9 cellular contexts compared by ENCODE assay signal in the genomic region with DNA sequence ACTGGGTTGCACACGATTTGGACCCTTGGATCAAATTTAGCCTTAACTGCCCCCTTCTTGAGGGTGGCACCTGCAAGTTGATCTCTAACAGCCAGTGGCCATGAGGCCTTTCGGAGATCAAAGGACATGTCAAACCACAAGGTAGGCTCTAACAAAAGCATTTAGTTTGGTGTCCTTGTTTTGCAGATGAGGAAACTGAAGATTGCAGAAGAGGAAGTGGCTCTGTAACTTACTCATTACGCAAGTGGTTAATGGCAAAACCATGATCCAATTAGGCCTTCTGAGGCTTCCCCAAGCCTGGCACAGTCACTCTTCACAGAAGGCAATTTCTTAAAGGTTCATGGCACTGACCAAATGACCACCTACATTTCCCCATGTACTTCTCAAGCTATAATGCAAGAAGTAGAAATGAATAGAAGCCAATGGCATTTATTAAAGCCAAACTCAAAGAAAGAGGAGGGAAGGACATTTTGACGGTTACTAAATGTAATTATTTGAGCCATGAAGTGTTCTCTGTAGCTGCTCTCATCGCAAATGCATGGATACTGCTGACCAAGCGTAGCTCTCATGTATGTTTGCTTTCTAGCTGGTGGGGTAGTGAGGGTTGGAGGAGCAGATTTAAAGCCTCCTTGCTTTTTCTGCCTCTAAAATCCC.
A peak's percentile ranks its signal among the peaks of the same experiment; 100 is the strongest.
DNase-seq lines count a peak whose midpoint lies in the region; ATAC-seq and FAIRE-seq lines count a peak whose summit lies in the region.
"Had no signal": no experiment of that assay in that cellular context is flagged by ENCODE, and none has a peak within 500 bp of the region (broad histone marks: within the 10 kb centered on the region; RNA-seq: fewer than 3 reads in every experiment).

No MANE protein-coding gene starts in this region.

- peak; percentile 91 for FAIRE-seq in GM19239 (lab: Jason Lieb, UNC)
- FAIRE-seq: endothelial cell of umbilical vein had no signal

- peak; percentile 31 for DNase-seq in Ammon's horn (ENCODE audit: low spot score)
- DNase-seq in GM19239 (ENCODE audit: insufficient read length, low spot score): peak; percentile 44
- peak; percentile 73 for DNase-seq in SIG-M5 (lab: John Stamatoyannopoulos, UW)
- DNase-seq in islet precursor cell: no peak
- no peak for DNase-seq in 8988T
- DNase-seq in D341Med (ENCODE audit: low spot score): no peak
- DNase-seq in stimulated activated naive CD4-positive, alpha-beta T cell (lab: John Stamatoyannopoulos, UW): no peak

- peak; percentile 66 for ATAC-seq in HG03045 (IDR thresholded peaks at IDR 0.05; ENCODE audit: unreplicated experiment)

Comparison
In these comparisons a context has a peak if more than half of its experiments do, and no peak if none do; other contexts are left out.
1. DNase-seq: peak in Ammon's horn (single experiment), GM19239 (single experiment) and SIG-M5 (single experiment); none in islet precursor cell (single experiment), 8988T (single experiment), D341Med (single experiment) and stimulated activated naive CD4-positive, alpha-beta T cell (0 of 6).